In the genomic region with DNA sequence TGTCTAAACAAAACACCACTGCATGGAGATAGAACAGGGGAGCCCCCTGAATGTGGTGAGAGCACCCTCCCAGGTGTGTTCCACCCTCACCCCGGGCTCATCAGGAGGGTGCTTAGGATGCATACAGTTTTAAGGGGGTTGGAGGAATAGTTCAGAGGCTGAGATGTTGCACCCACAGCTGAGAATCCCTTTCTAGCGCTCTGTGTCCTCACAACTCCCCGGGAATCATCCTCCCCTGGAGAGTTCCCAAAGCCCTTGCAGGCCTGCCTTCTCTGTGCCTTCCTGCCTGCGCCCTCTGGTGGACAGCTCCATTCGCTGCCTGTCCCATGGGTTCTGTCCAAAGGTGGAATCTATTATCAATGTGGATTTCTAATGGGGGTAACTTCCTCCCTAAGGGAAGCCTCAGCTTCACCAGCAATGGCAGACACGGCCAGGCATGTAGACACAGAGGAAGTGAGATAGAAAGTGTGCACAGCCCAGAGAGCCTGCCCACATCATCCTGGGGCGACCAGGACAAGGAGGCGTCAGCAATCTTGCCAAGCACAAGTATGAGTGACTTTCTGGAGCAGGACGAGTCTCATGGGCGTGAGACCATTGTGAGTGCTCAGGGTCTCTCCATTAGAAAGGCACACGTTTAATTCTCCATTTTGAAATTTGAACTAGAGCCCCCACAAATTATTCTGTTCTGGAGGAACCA, we compare ENCODE assay signal across 1 cellular context.
A peak's percentile ranks its signal among the peaks of the same experiment; 100 is the strongest.
TF ChIP-seq lines count a peak whose summit lies in the region.

No MANE protein-coding gene starts in this region.

TF ChIP-seq in H1, 55 proteins besides CTCF, POLR2A, EP300 and RAD21:
- no peak for TF ChIP-seq RNF2 (IDR thresholded peaks at IDR 0.05; ENCODE audit: borderline replicate concordance, low read depth, low read length, missing control alignments, poor library complexity, severe bottlenecking)
- TF ChIP-seq RFX5 (IDR thresholded peaks at IDR 0.05; ENCODE audit: borderline replicate concordance, low read depth, low read length): no peak
- peak; percentile 13; the same call in 1 of the 2 replicates for TF ChIP-seq CREB1 (IDR thresholded peaks at IDR 0.05)
- peak; percentile 12; the same call in 1 of the 2 replicates for TF ChIP-seq TEAD4 (IDR thresholded peaks at IDR 0.05; ENCODE audit: low read depth, low read length)
- TF ChIP-seq YY1 (IDR thresholded peaks at IDR 0.05; ENCODE audit: low read depth, low read length): peak; percentile 39; the same call in 1 of the 2 replicates
TF ChIP-seq in H1: peak in this region for 3.
